ENCODE assay signal across 13 cellular contexts in the genomic region with DNA sequence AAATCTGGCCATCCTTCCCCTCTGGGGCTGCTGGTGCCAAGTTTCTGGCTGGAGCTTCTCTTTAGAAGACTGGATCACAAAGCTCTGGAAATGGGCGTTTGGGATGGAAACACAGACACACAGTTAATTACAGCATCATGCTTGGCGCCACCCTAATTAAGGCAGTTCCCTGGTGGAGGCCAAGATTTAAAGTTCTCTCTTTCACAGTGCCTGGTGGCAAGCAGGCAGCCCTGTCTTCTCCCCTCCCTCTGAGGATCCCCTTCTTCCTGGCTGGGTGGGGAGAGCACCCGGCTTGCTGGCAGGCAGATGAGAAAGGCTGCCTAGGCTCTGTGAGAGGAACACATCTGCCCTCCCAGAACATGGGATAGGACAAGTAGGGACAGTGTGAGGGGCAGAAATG. TPM values are rescaled to one million over a fixed set of nuclear protein-coding genes. Genes with fewer than 3 reads are reported as not detected.
A peak's percentile ranks its signal among the peaks of the same experiment; 100 is the strongest.
DNase-seq lines count a peak whose midpoint lies in the region; ATAC-seq lines count a peak whose summit lies in the region.
"Had no signal": no experiment of that assay in that cellular context is flagged by ENCODE, and none has a peak within 500 bp of the region (broad histone marks: within the 10 kb centered on the region; RNA-seq: fewer than 3 reads in every experiment).

No MANE protein-coding gene starts in this region.

- no peaks in the 10 kb centered on the region for H3K36me3 Mint-ChIP-seq in activated CD8-positive, alpha-beta memory T cell treated with anti-CD3 and anti-CD28 coated beads, Interleukin-2, amount 10 ng/mL, durations not matched to agents 7 days and 5 days
- H3K36me3 Mint-ChIP-seq: CD14-positive monocyte; CD8-positive, alpha-beta T cell; IgD-negative memory B cell had no signal

- no peaks in the 10 kb centered on the region for H3K4me1 Mint-ChIP-seq in activated CD8-positive, alpha-beta memory T cell treated with anti-CD3 and anti-CD28 coated beads, Interleukin-2, amount 10 ng/mL, durations not matched to agents 7 days and 5 days
- H3K4me1 Mint-ChIP-seq: CD14-positive monocyte had no signal

- peaks cover 17% of the 10 kb centered on the region for H3K27me3 Mint-ChIP-seq in activated CD8-positive, alpha-beta memory T cell treated with anti-CD3 and anti-CD28 coated beads, Interleukin-2, amount 10 ng/mL, durations not matched to agents 7 days and 5 days

- peak; percentile 11 for DNase-seq in activated CD8-positive, alpha-beta memory T cell treated with anti-CD3 and anti-CD28 coated beads, Interleukin-2, amount 10 ng/mL, durations not matched to agents 7 days and 5 days
- no peak for DNase-seq in activated CD8-positive, alpha-beta memory T cell treated with anti-CD3 and anti-CD28 coated beads, Interleukin-2, amount 50 U/mL, for 4 hours
- peak; percentile 53 to 77 for DNase-seq in NCI-H446 (lab: John Stamatoyannopoulos, UW)
- DNase-seq in medulla oblongata (ENCODE audit: extremely low spot score), result peak; percentile 18
- no peak for DNase-seq in T-helper 9 cell
- no peak for DNase-seq in A172 (ENCODE audit: low spot score)
- DNase-seq: Caco-2; CD8-positive, alpha-beta T cell; GM23248; H7 had no signal

- ATAC-seq in activated CD8-positive, alpha-beta memory T cell treated with anti-CD3 and anti-CD28 coated beads, Interleukin-2, amount 10 ng/mL, durations not matched to agents 7 days and 5 days, result no peak
- ATAC-seq in GM21825 (IDR thresholded peaks at IDR 0.05; ENCODE audit: unreplicated experiment), result no peak
- ATAC-seq: CD8-positive, alpha-beta T cell had no signal

- no peak overlapping the region for H3K27ac Mint-ChIP-seq in activated CD8-positive, alpha-beta memory T cell treated with anti-CD3 and anti-CD28 coated beads, Interleukin-2, amount 10 ng/mL, durations not matched to agents 7 days and 5 days
- H3K27ac Mint-ChIP-seq: CD14-positive monocyte; CD8-positive, alpha-beta T cell; IgD-negative memory B cell had no signal

- no peaks in the 10 kb centered on the region for H3K9me3 Mint-ChIP-seq in activated CD8-positive, alpha-beta memory T cell treated with anti-CD3 and anti-CD28 coated beads, Interleukin-2, amount 10 ng/mL, durations not matched to agents 7 days and 5 days (ENCODE audit: low read depth)

- CTCF ChIA-PET in activated CD8-positive, alpha-beta memory T cell treated with anti-CD3 and anti-CD28 coated beads, Interleukin-2, amount 10 ng/mL, durations not matched to agents 7 days and 5 days (lab: Charles Lee), result no interaction called here

- H3K4me3 Mint-ChIP-seq in activated CD8-positive, alpha-beta memory T cell treated with anti-CD3 and anti-CD28 coated beads, Interleukin-2, amount 10 ng/mL, durations not matched to agents 7 days and 5 days, result no peak overlapping the region
- H3K4me3 Mint-ChIP-seq: CD14-positive monocyte; CD8-positive, alpha-beta T cell; IgD-negative memory B cell had no signal

RNA-seq across cellular contexts. Expression of a gene that starts 59.0 kb away (rescaled TPM):
- total RNA-seq in activated CD8-positive, alpha-beta memory T cell treated with anti-CD3 and anti-CD28 coated beads, Interleukin-2, amount 10 ng/mL, durations not matched to agents 7 days and 5 days, result 1 to 10 TPM in 1 of 2 experiments, under 1 TPM in 1; 0.33 to 2.1 TPM
- total RNA-seq in A172 (2014; rRNA removed; shearing (Covaris generic)), result 0.10 and 0.14 TPM in 2 replicates
- total RNA-seq: GM23248 had no signal

Comparison
In these comparisons a context has a peak if more than half of its experiments do, and no peak if none do; other contexts are left out.
1. DNase-seq: peak in activated CD8-positive, alpha-beta memory T cell treated with anti-CD3 and anti-CD28 coated beads, Interleukin-2, amount 10 ng/mL, durations not matched to agents 7 days and 5 days (single experiment), NCI-H446 (2 of 2) and medulla oblongata (single experiment); none in activated CD8-positive, alpha-beta memory T cell treated with anti-CD3 and anti-CD28 coated beads, Interleukin-2, amount 50 U/mL, for 4 hours (single experiment), T-helper 9 cell (single experiment) and A172 (single experiment).